ENCODE assay signal across 7 cellular contexts in genomic region chr17:81858170-81858966, GRCh38. TPM values are rescaled to one million over a fixed set of nuclear protein-coding genes. Genes with fewer than 3 reads are reported as not detected.
DNase-seq lines count a peak whose midpoint lies in the region; ATAC-seq, FAIRE-seq and TF ChIP-seq lines count a peak whose summit lies in the region.

No MANE protein-coding gene starts in this region.

- H3K79me2 ChIP-seq in GM23248 (ENCODE audit: insufficient read depth) (peaks cover 89% of the 10 kb centered on the region), PC-9 (ENCODE audit: low read depth) (peaks cover 61% of the 10 kb centered on the region), endothelial cell of umbilical vein (ENCODE audit: control insufficient read depth, insufficient read depth, low read length) (peaks cover 59% of the 10 kb centered on the region)

- FAIRE-seq in endothelial cell of umbilical vein (lab: Jason Lieb, UNC) = no peak

- POLR2A ChIA-PET in PC-9 (lab: Charles Lee; ENCODE audit: unreplicated experiment) = no interaction called here
- POLR2A ChIA-PET in endothelial cell of umbilical vein (lab: Charles Lee) = interaction anchor here (0.7 kb wide), 1 partner anchor 92 kb away, joined by 3 read pairs; no protein-coding TSS in a partner anchor

- H3F3A ChIP-seq in GM23248 (ENCODE audit: insufficient read depth) (peaks cover 18% of the 10 kb centered on the region), PC-9 (ENCODE audit: insufficient read depth, low read depth) (peaks cover 8% of the 10 kb centered on the region; the same call in 1 of the 2 replicates)

- TF ChIP-seq CTCF in PC-9 (conservative IDR thresholded peaks at IDR 0.05) (no peak), endothelial cell of umbilical vein (IDR thresholded peaks at IDR 0.05; ENCODE audit: extremely low read depth in 1 of 2, insufficient read depth in 1 of 2, low read depth in 1 of 2, low read length in 2 of 2) (no peak)

- CTCF ChIA-PET in PC-9 (lab: Charles Lee) (interaction anchor here (0.5 kb wide), 1 partner anchor 636 kb away, joined by 15 read pairs; the partner anchor contains the start of gene CEP131), endothelial cell of umbilical vein (lab: Charles Lee) (no interaction called here)

- intact Hi-C loops in PC-9 (cut with micrococcal nuclease; ENCODE audit: unreplicated experiment) (no loop called here), endothelial cell of umbilical vein (cut with micrococcal nuclease) (no loop called here)

- H3K27me3 ChIP-seq in GM23248 (replicated peaks; ENCODE audit: insufficient read depth) (no peaks in the 10 kb centered on the region), PC-9 (ENCODE audit: insufficient read depth, low read depth) (no peaks in the 10 kb centered on the region), endothelial cell of umbilical vein (ENCODE audit: control insufficient read depth in 2 of 2, insufficient read depth in 2 of 2, low read length in 2 of 2) (no peaks in the 10 kb centered on the region)

- peak overlapping the region; percentile 95 for H3K4me3 ChIP-seq in GM23248
- no peak overlapping the region; the same call in 1 of the 2 replicates for H3K4me3 ChIP-seq in PC-9
- H3K4me3 ChIP-seq in endothelial cell of umbilical vein (replicated peaks in 1 of 3; ENCODE audit: insufficient read depth in 1 of 3, low read depth in 1 of 3, low read length in 3 of 3) = peak overlapping the region in 2 of 3 experiments; percentile 76 to 97
- H3K4me3 ChIP-seq in skeletal muscle cell (ENCODE audit: low read depth, low read length) = peak overlapping the region; percentile 93

- no peak for TF ChIP-seq POLR2A in endothelial cell of umbilical vein (IDR thresholded peaks at IDR 0.05; ENCODE audit: low read depth, low read length)

- in situ Hi-C loops in GM23248 (cut with MboI) = no loop called here

- H3K27ac ChIP-seq in GM23248 (peak overlapping the region; percentile 86), PC-9 (no peak overlapping the region), endothelial cell of umbilical vein (ENCODE audit: insufficient read depth, low read depth, low read length) (no peak overlapping the region)

- 77 to 80% methylated on average over 19 to 30 of the region's 30 CpGs for WGBS in GM23248 (ENCODE audit: low coverage in 1 of 2, low lambda C conversion rate in 2 of 2, missing lambda C conversion rate in 2 of 2), 2 experiments

- DNase-seq in GM23248 (peak; percentile 32), PC-9 (no peak), endothelial cell of umbilical vein (ENCODE audit: low read depth, low spot score) (no peak), skeletal muscle cell (ENCODE audit: low read depth) (no peak), HUDEP-2 (lab: John Stamatoyannopoulos, UW; ENCODE audit: unreplicated experiment in 76 of 76) (no peak), pons (ENCODE audit: low spot score) (no peak)

- peak overlapping the region; percentile 100 for H3K4me2 ChIP-seq in GM23248 (ENCODE audit: unreplicated experiment)
- peak overlapping the region; percentile 94 for H3K4me2 ChIP-seq in PC-9
- peak overlapping the region; percentile 66 for H3K4me2 ChIP-seq in endothelial cell of umbilical vein (ENCODE audit: insufficient read depth, low read length)

- peak overlapping the region; percentile 95 for H3K9ac ChIP-seq in GM23248
- no peak overlapping the region for H3K9ac ChIP-seq in endothelial cell of umbilical vein (replicated peaks; ENCODE audit: extremely low read depth, insufficient read depth, low read length)

- BruUV-seq in PC-9 (replicated peaks; lab: Mats Ljungman, UMichigan) (no TSS peak), endothelial cell of umbilical vein (replicated peaks; lab: Mats Ljungman, UMichigan) (no TSS peak)

- H3K36me3 ChIP-seq in GM23248 (ENCODE audit: low read depth) = peaks cover 35% of the 10 kb centered on the region; the same call in 1 of the 2 replicates
- peaks cover 7% of the 10 kb centered on the region; the same call in 1 of the 2 replicates for H3K36me3 ChIP-seq in PC-9 (ENCODE audit: low read depth)
- peaks cover 8 to 34% of the 10 kb centered on the region in 2 experiments for H3K36me3 ChIP-seq in endothelial cell of umbilical vein (ENCODE audit: control insufficient read depth in 2 of 2, extremely low read depth in 1 of 2, insufficient read depth in 2 of 2, low read length in 2 of 2)

- H3K4me1 ChIP-seq in GM23248 (ENCODE audit: insufficient read depth) (peaks cover 41% of the 10 kb centered on the region), PC-9 (replicated peaks; ENCODE audit: insufficient read depth) (no peaks in the 10 kb centered on the region), endothelial cell of umbilical vein (ENCODE audit: control insufficient read depth, extremely low read depth, insufficient read depth, low read length) (peaks cover 20% of the 10 kb centered on the region)

- H3K9me2 ChIP-seq in GM23248 (ENCODE audit: insufficient read depth) (no peaks in the 10 kb centered on the region), PC-9 (ENCODE audit: insufficient read depth) (no peaks in the 10 kb centered on the region)

- no peaks in the 10 kb centered on the region for H3K9me1 ChIP-seq in endothelial cell of umbilical vein (replicated peaks; ENCODE audit: control insufficient read depth, extremely low read depth, insufficient read depth, low read length)

- H4K20me1 ChIP-seq in GM23248 (ENCODE audit: insufficient read depth) (no peaks in the 10 kb centered on the region), PC-9 (ENCODE audit: insufficient read depth) (peaks cover 25% of the 10 kb centered on the region), endothelial cell of umbilical vein (replicated peaks; ENCODE audit: control insufficient read depth, extremely low read depth, insufficient read depth, low read length) (no peaks in the 10 kb centered on the region)

- H3K9me3 ChIP-seq in GM23248 (ENCODE audit: low read depth) (no peaks in the 10 kb centered on the region), PC-9 (ENCODE audit: insufficient read depth, low read depth) (no peaks in the 10 kb centered on the region), endothelial cell of umbilical vein (replicated peaks; ENCODE audit: control insufficient read depth, insufficient read depth, low read length) (no peaks in the 10 kb centered on the region)

- dilution Hi-C loops in endothelial cell of umbilical vein (cut with MboI; ENCODE audit: extremely low pct_ligation_motif_present, low sequenced_read_pairs) = no loop called here

- no peak for ATAC-seq in GM21717 (IDR thresholded peaks at IDR 0.05; ENCODE audit: unreplicated experiment)

- no peak overlapping the region for H2AFZ ChIP-seq in GM23248
- H2AFZ ChIP-seq in PC-9 = no peak overlapping the region
- H2AFZ ChIP-seq in endothelial cell of umbilical vein (ENCODE audit: low read depth, low read length) = no peak overlapping the region

RNA-seq across cellular contexts. Expression of gene P4HB, which starts 2.0 kb away (rescaled TPM):
- 3,203 and 4,003 TPM in 2 replicates for total RNA-seq in GM23248 (2014; rRNA removed; shearing (Covaris generic))
- polyA plus RNA-seq in GM23248 (2016; fragmentation: Nextera tagmentation; extraction: Ambion mirVana) (1,651 and 1,674 TPM in 2 replicates), endothelial cell of umbilical vein (156 and 201 TPM in 2 replicates)
- total RNA-seq in PC-9 (2021) (636 and 782 TPM in 2 replicates), endothelial cell of umbilical vein (872 and 988 TPM in 2 replicates)
- polyA plus RNA-seq in endothelial cell of umbilical vein (2011; cell fraction: cytosol; rRNA removed) = 267 and 311 TPM in 2 replicates
- 226 and 268 TPM in 2 replicates for polyA plus RNA-seq in endothelial cell of umbilical vein (2011; cell fraction: nucleus; rRNA removed)
- 1,187 and 1,248 TPM in 2 replicates for polyA plus RNA-seq in endothelial cell of umbilical vein (2012)
- polyA minus RNA-seq in endothelial cell of umbilical vein = 283 and 318 TPM in 2 replicates
- 90.5 TPM for polyA minus RNA-seq in endothelial cell of umbilical vein (2011; cell fraction: cytosol; rRNA and poly(A)+ RNA removed)
- polyA minus RNA-seq in endothelial cell of umbilical vein (2011; cell fraction: nucleus; rRNA and poly(A)+ RNA removed) = 199 and 203 TPM in 2 replicates

RNA-seq across cellular contexts. Expression of gene ARHGDIA, which starts 12.8 kb away (rescaled TPM):
- total RNA-seq in GM23248 (2014; rRNA removed; shearing (Covaris generic)) = 193 and 208 TPM in 2 replicates
- polyA plus RNA-seq in GM23248 (2016; fragmentation: Nextera tagmentation; extraction: Ambion mirVana) = 310 and 313 TPM in 2 replicates
- 242 and 309 TPM in 2 replicates for total RNA-seq in PC-9 (2021)
- 617 and 645 TPM in 2 replicates for total RNA-seq in endothelial cell of umbilical vein
- polyA plus RNA-seq in endothelial cell of umbilical vein = 358 and 487 TPM in 2 replicates
- 204 and 238 TPM in 2 replicates for polyA plus RNA-seq in endothelial cell of umbilical vein (2011; cell fraction: cytosol; rRNA removed)
- 287 and 328 TPM in 2 replicates for polyA plus RNA-seq in endothelial cell of umbilical vein (2011; cell fraction: nucleus; rRNA removed)
- 413 and 718 TPM in 2 replicates for polyA plus RNA-seq in endothelial cell of umbilical vein (2012)
- polyA minus RNA-seq in endothelial cell of umbilical vein = 53.7 and 74.5 TPM in 2 replicates
- 92.8 TPM for polyA minus RNA-seq in endothelial cell of umbilical vein (2011; cell fraction: cytosol; rRNA and poly(A)+ RNA removed)
- polyA minus RNA-seq in endothelial cell of umbilical vein (2011; cell fraction: nucleus; rRNA and poly(A)+ RNA removed) = 59.1 and 110 TPM in 2 replicates

RNA-seq across cellular contexts. Expression of gene PPP1R27, which starts 23.5 kb away (rescaled TPM):
- total RNA-seq in GM23248 (2014; rRNA removed; shearing (Covaris generic)) = not detected in 2 replicates
- polyA plus RNA-seq in GM23248 (2016; fragmentation: Nextera tagmentation; extraction: Ambion mirVana) = 0.37 TPM in 1 of 2 replicates, not detected in the other
- total RNA-seq in PC-9 (2021) = not detected in 2 replicates
- not detected in 2 replicates for total RNA-seq in endothelial cell of umbilical vein
- polyA plus RNA-seq in endothelial cell of umbilical vein = not detected in 2 replicates
- polyA plus RNA-seq in endothelial cell of umbilical vein (2011; cell fraction: cytosol; rRNA removed) = not detected in 2 replicates
- polyA plus RNA-seq in endothelial cell of umbilical vein (2011; cell fraction: nucleus; rRNA removed) = 0.10 TPM in 1 of 2 replicates, not detected in the other
- not detected in 2 replicates for polyA plus RNA-seq in endothelial cell of umbilical vein (2012)
- polyA minus RNA-seq in endothelial cell of umbilical vein = not detected in 2 replicates
- not detected for polyA minus RNA-seq in endothelial cell of umbilical vein (2011; cell fraction: cytosol; rRNA and poly(A)+ RNA removed)
- polyA minus RNA-seq in endothelial cell of umbilical vein (2011; cell fraction: nucleus; rRNA and poly(A)+ RNA removed) = not detected in 2 replicates

RNA-seq across cellular contexts. Expression of gene MCRIP1, which starts 25.3 kb away (rescaled TPM):
- total RNA-seq in GM23248 (2014; rRNA removed; shearing (Covaris generic)) = 102 and 135 TPM in 2 replicates
- polyA plus RNA-seq in GM23248 (2016; fragmentation: Nextera tagmentation; extraction: Ambion mirVana) (145 and 147 TPM in 2 replicates), endothelial cell of umbilical vein (205 and 281 TPM in 2 replicates)
- total RNA-seq in PC-9 (2021) (53.8 and 84.0 TPM in 2 replicates), endothelial cell of umbilical vein (121 and 129 TPM in 2 replicates)
- polyA plus RNA-seq in endothelial cell of umbilical vein (2011; cell fraction: cytosol; rRNA removed) = 103 and 155 TPM in 2 replicates
- polyA plus RNA-seq in endothelial cell of umbilical vein (2011; cell fraction: nucleus; rRNA removed) = 72.8 and 85.4 TPM in 2 replicates
- 64.1 and 103 TPM in 2 replicates for polyA plus RNA-seq in endothelial cell of umbilical vein (2012)
- 25.0 and 30.4 TPM in 2 replicates for polyA minus RNA-seq in endothelial cell of umbilical vein
- 3.6 TPM for polyA minus RNA-seq in endothelial cell of umbilical vein (2011; cell fraction: cytosol; rRNA and poly(A)+ RNA removed)
- 11.7 and 17.3 TPM in 2 replicates for polyA minus RNA-seq in endothelial cell of umbilical vein (2011; cell fraction: nucleus; rRNA and poly(A)+ RNA removed)

RNA-seq across cellular contexts. Expression of gene ALYREF, which starts 33.0 kb away (rescaled TPM):
- total RNA-seq in GM23248 (2014; rRNA removed; shearing (Covaris generic)) = 80.6 and 100 TPM in 2 replicates
- polyA plus RNA-seq in GM23248 (2016; fragmentation: Nextera tagmentation; extraction: Ambion mirVana) = 6.9 and 8.6 TPM in 2 replicates
- total RNA-seq in PC-9 (2021) = 138 and 156 TPM in 2 replicates
- 175 and 183 TPM in 2 replicates for total RNA-seq in endothelial cell of umbilical vein
- polyA plus RNA-seq in endothelial cell of umbilical vein = 92.0 and 101 TPM in 2 replicates
- 141 and 155 TPM in 2 replicates for polyA plus RNA-seq in endothelial cell of umbilical vein (2011; cell fraction: cytosol; rRNA removed)
- 92.7 and 104 TPM in 2 replicates for polyA plus RNA-seq in endothelial cell of umbilical vein (2011; cell fraction: nucleus; rRNA removed)
- 107 and 129 TPM in 2 replicates for polyA plus RNA-seq in endothelial cell of umbilical vein (2012)
- polyA minus RNA-seq in endothelial cell of umbilical vein = 91.3 and 110 TPM in 2 replicates
- polyA minus RNA-seq in endothelial cell of umbilical vein (2011; cell fraction: cytosol; rRNA and poly(A)+ RNA removed) = 82.1 TPM
- 20.8 and 37.7 TPM in 2 replicates for polyA minus RNA-seq in endothelial cell of umbilical vein (2011; cell fraction: nucleus; rRNA and poly(A)+ RNA removed)
